9 cellular contexts compared by ENCODE assay signal in the genomic region with DNA sequence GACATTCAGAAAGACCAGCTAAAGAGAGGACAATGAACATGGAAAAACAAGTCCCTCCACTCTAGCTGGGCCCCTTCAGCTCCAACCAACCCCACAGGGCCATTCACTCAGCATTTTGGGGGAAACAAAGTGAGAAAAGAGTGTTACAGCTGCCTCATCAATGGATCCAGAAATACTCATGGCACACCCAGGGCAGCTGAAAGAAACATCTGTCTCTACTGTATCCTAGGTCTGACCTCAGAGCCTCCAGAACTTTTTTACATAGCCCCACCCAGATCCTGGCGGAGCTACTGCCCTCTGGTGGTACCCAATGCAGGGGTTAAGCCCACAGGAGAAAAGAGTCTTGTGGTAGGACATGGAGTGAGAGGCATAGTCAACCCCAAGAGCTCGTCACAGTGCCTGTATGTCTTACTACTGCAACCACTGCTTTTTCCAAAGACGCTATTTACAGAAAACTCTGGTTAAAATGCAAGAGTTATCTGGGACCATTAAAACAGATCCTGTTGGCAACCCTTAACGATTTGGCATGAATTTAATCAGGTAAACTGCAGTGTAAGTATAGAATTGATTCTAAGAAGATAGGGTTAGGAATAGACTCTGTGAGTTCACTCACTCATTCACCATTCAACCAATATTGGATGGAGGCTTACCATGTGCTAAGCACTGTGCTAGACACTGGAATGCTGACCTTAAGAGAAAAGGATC. TPM values are rescaled to one million over a fixed set of nuclear protein-coding genes. Genes with fewer than 3 reads are reported as not detected.
DNase-seq lines count a peak whose midpoint lies in the region; ATAC-seq lines count a peak whose summit lies in the region.
"Had no signal": no experiment of that assay in that cellular context is flagged by ENCODE, and none has a peak within 500 bp of the region (broad histone marks: within the 10 kb centered on the region; RNA-seq: fewer than 3 reads in every experiment).

No MANE protein-coding gene starts in this region.

- H3K27me3 Mint-ChIP-seq in activated CD4-positive, alpha-beta T cell treated with anti-CD3 and anti-CD28 coated beads, Interleukin-2, amount 10 ng/mL, durations not matched to agents 24 days and 14 days, result no peaks in the 10 kb centered on the region

- no peak overlapping the region for H3K4me3 Mint-ChIP-seq in activated CD4-positive, alpha-beta T cell treated with anti-CD3 and anti-CD28 coated beads, Interleukin-2, amount 10 ng/mL, durations not matched to agents 24 days and 14 days

- intact Hi-C loops in activated CD4-positive, alpha-beta T cell treated with anti-CD3 and anti-CD28 coated beads, Interleukin-2, amount 10 ng/mL, durations not matched to agents 24 days and 14 days (cut with micrococcal nuclease), result loop anchor here (1.0 kb wide), 1 partner anchor 25 kb away; no protein-coding TSS in a partner anchor
- intact Hi-C loops in left ventricle myocardium superior (cut with micrococcal nuclease), result no loop called here

- peak; percentile 47 for ATAC-seq in left ventricle myocardium superior

- H3K4me1 Mint-ChIP-seq in activated CD4-positive, alpha-beta T cell treated with anti-CD3 and anti-CD28 coated beads, Interleukin-2, amount 10 ng/mL, durations not matched to agents 24 days and 14 days, result peaks cover 36% of the 10 kb centered on the region

- peaks cover 4% of the 10 kb centered on the region for H3K36me3 Mint-ChIP-seq in activated CD4-positive, alpha-beta T cell treated with anti-CD3 and anti-CD28 coated beads, Interleukin-2, amount 10 ng/mL, durations not matched to agents 24 days and 14 days (ENCODE audit: low read depth)

- H3K27ac Mint-ChIP-seq in activated CD4-positive, alpha-beta T cell treated with anti-CD3 and anti-CD28 coated beads, Interleukin-2, amount 10 ng/mL, durations not matched to agents 24 days and 14 days, result peak overlapping the region; percentile 74

- DNase-seq in SIG-M5 treated with dmso at 0.1 percent for 504 hours (lab: John Stamatoyannopoulos, UW; ENCODE audit: unreplicated experiment) (peak; percentile 59), SIG-M5 (lab: John Stamatoyannopoulos, UW) (no peak), MV-4-11 (lab: John Stamatoyannopoulos, UW) (peak; percentile 60), left ventricle myocardium superior (no peak), NCI-H187 treated with DMSO at 0.1 percent for 48 hours (lab: John Stamatoyannopoulos, UW) (no peak), foreskin melanocyte (no peak)
- peak; percentile 83 for DNase-seq in activated CD4-positive, alpha-beta T cell treated with anti-CD3 and anti-CD28 coated beads, Interleukin-2, amount 10 ng/mL, durations not matched to agents 24 days and 14 days
- DNase-seq in stimulated activated CD8-positive, alpha-beta memory T cell treated with anti-CD3 and anti-CD28 coated beads, Interleukin-4, amount 100 ng/mL, for 48 hours, result peak; percentile 81

- no peaks in the 10 kb centered on the region for H3K9me3 Mint-ChIP-seq in activated CD4-positive, alpha-beta T cell treated with anti-CD3 and anti-CD28 coated beads, Interleukin-2, amount 10 ng/mL, durations not matched to agents 24 days and 14 days

RNA-seq across cellular contexts. Expression of a gene that starts 37.4 kb away (rescaled TPM):
- not detected in 2 replicates for total RNA-seq in activated CD4-positive, alpha-beta T cell treated with anti-CD3 and anti-CD28 coated beads, Interleukin-2, amount 10 ng/mL, durations not matched to agents 24 days and 14 days
- not detected for total RNA-seq in left ventricle myocardium superior
- total RNA-seq: adrenal gland had no signal

RNA-seq across cellular contexts. Expression of a gene that starts 45.0 kb away (rescaled TPM):
- 211 and 216 TPM in 2 replicates for total RNA-seq in activated CD4-positive, alpha-beta T cell treated with anti-CD3 and anti-CD28 coated beads, Interleukin-2, amount 10 ng/mL, durations not matched to agents 24 days and 14 days
- total RNA-seq in left ventricle myocardium superior, result 34.6 TPM

RNA-seq across cellular contexts. Expression of a gene that starts 51.7 kb away (rescaled TPM):
- 26.2 and 27.3 TPM in 2 replicates for total RNA-seq in activated CD4-positive, alpha-beta T cell treated with anti-CD3 and anti-CD28 coated beads, Interleukin-2, amount 10 ng/mL, durations not matched to agents 24 days and 14 days
- total RNA-seq in left ventricle myocardium superior, result 48.4 TPM

Comparison
In these comparisons a context has a peak if more than half of its experiments do, and no peak if none do; other contexts are left out.
1. DNase-seq: peak in SIG-M5 treated with dmso at 0.1 percent for 504 hours (single experiment), MV-4-11 (single experiment), activated CD4-positive, alpha-beta T cell treated with anti-CD3 and anti-CD28 coated beads, Interleukin-2, amount 10 ng/mL, durations not matched to agents 24 days and 14 days (single experiment) and stimulated activated CD8-positive, alpha-beta memory T cell treated with anti-CD3 and anti-CD28 coated beads, Interleukin-4, amount 100 ng/mL, for 48 hours (single experiment); none in SIG-M5 (single experiment), left ventricle myocardium superior (single experiment), NCI-H187 treated with DMSO at 0.1 percent for 48 hours (single experiment) and foreskin melanocyte (single experiment).